Comparison of ENCODE assay signal across 18 cellular contexts in the genomic region with DNA sequence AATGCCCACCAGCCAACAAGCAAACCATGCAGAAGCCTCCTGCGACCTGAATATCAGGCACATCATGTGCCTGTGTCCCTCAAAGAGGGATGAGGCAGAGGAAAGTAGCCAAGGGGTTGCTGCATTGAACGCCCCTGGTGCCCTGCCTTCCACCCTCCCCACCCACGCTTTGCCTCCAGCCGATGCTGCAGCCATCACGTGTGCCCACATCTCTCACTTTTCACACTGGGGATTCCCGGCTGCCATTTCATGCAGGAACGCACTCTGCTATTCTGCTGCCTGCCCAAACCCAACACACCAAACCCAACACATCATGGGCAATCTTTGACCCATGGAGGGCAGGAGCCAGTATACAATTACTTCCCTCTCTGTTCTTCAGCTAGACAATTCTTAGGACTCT.
DNase-seq lines count a peak whose midpoint lies in the region; ATAC-seq, FAIRE-seq and TF ChIP-seq lines count a peak whose summit lies in the region.
"Had no signal": no experiment of that assay in that cellular context is flagged by ENCODE, and none has a peak within 500 bp of the region (broad histone marks: within the 10 kb centered on the region; RNA-seq: fewer than 3 reads in every experiment).

No MANE protein-coding gene starts in this region.

- no peak for ATAC-seq in activated naive CD8-positive, alpha-beta T cell treated with anti-CD3 and anti-CD28 coated beads, Interleukin-2, amount 50 U/mL, for 24 hours

- peaks cover 0 to 61% (median 6%) of the 10 kb centered on the region in 5 experiments for H3K9me3 Mint-ChIP-seq in brain
- no peaks in the 10 kb centered on the region for H3K9me3 Mint-ChIP-seq in activated naive CD8-positive, alpha-beta T cell treated with anti-CD3 and anti-CD28 coated beads, Interleukin-2, amount 50 U/mL, for 24 hours

- H3K27ac Mint-ChIP-seq in brain = peak overlapping the region in 3 of 5 experiments; percentile 11 to 94 (median 64)
- no peak overlapping the region for H3K27ac Mint-ChIP-seq in activated naive CD8-positive, alpha-beta T cell treated with anti-CD3 and anti-CD28 coated beads, Interleukin-2, amount 50 U/mL, for 24 hours
- H3K27ac Mint-ChIP-seq: B cell, H9 had no signal

- H3K27ac ChIP-seq in stomach smooth muscle (ENCODE audit: low read length) (peak overlapping the region; percentile 11), prostate gland (no peak overlapping the region)
- H3K27ac ChIP-seq: HL-60 had no signal

- TF ChIP-seq CTCF in brain (conservative IDR thresholded peaks at IDR 0.05) (no peak), prostate gland (IDR thresholded peaks at IDR 0.05) (no peak)

- WGBS in prostate gland = 83% methylated on average over 7 of the region's 7 CpGs

- H3K4me1 Mint-ChIP-seq in brain = peaks cover 54% of the 10 kb centered on the region
- H3K4me1 Mint-ChIP-seq in activated naive CD8-positive, alpha-beta T cell treated with anti-CD3 and anti-CD28 coated beads, Interleukin-2, amount 50 U/mL, for 24 hours = peaks cover 3% of the 10 kb centered on the region

- H3K9me3 ChIP-seq in stomach smooth muscle (ENCODE audit: control insufficient read depth in 2 of 2, low read length in 2 of 2) = no peaks in the 10 kb centered on the region
- H3K9me3 ChIP-seq in prostate gland = no peaks in the 10 kb centered on the region

- H3K4me3 ChIP-seq in stomach smooth muscle (ENCODE audit: low read length in 2 of 2) (no peak overlapping the region), prostate gland (no peak overlapping the region)

- peaks cover 9% of the 10 kb centered on the region for H3K27me3 Mint-ChIP-seq in brain
- peaks cover 6% of the 10 kb centered on the region for H3K27me3 Mint-ChIP-seq in activated naive CD8-positive, alpha-beta T cell treated with anti-CD3 and anti-CD28 coated beads, Interleukin-2, amount 50 U/mL, for 24 hours

- intact Hi-C loops in prostate gland (cut with DNase I) = no loop called here

- peak; percentile 42 for FAIRE-seq in GM12892 (lab: Jason Lieb, UNC)

- H3K36me3 ChIP-seq in stomach smooth muscle (ENCODE audit: control insufficient read depth in 2 of 2, insufficient read depth in 2 of 2, low read length in 2 of 2) = no peaks in the 10 kb centered on the region
- H3K36me3 ChIP-seq in prostate gland = no peaks in the 10 kb centered on the region

- H3K4me1 ChIP-seq in stomach smooth muscle (ENCODE audit: control insufficient read depth, insufficient read depth, low read length) = peaks cover 57% of the 10 kb centered on the region
- H3K4me1 ChIP-seq in prostate gland (replicated peaks) = no peaks in the 10 kb centered on the region

- H3K27me3 ChIP-seq in stomach smooth muscle (ENCODE audit: control insufficient read depth in 1 of 2, insufficient read depth in 2 of 2, low read length in 2 of 2) (no peaks in the 10 kb centered on the region), prostate gland (replicated peaks; ENCODE audit: insufficient read depth) (no peaks in the 10 kb centered on the region)

- H3K36me3 Mint-ChIP-seq in brain = no peaks in the 10 kb centered on the region
- H3K36me3 Mint-ChIP-seq in activated naive CD8-positive, alpha-beta T cell treated with anti-CD3 and anti-CD28 coated beads, Interleukin-2, amount 50 U/mL, for 24 hours (ENCODE audit: low read depth) = no peaks in the 10 kb centered on the region

- TF ChIP-seq POLR2A in GM12892 (IDR thresholded peaks at IDR 0.05; ENCODE audit: low read depth, low read length) (no peak), prostate gland (IDR thresholded peaks at IDR 0.05) (no peak)

- H3K9ac ChIP-seq in stomach smooth muscle (ENCODE audit: low read length in 2 of 2) = no peak overlapping the region

- DNase-seq in GM12892 (ENCODE audit: insufficient read length) (no peak), mesenteric fat pad (ENCODE audit: low spot score) (peak; percentile 78), H4 (ENCODE audit: low spot score) (no peak), prostate gland (ENCODE audit: low spot score) (no peak)
- DNase-seq in activated naive CD8-positive, alpha-beta T cell treated with anti-CD3 and anti-CD28 coated beads, Interleukin-2, amount 50 U/mL, for 24 hours = no peak
- DNase-seq: DMS79 treated with DMSO at 0.1 percent for 48 hours, H9, IMR-90, Karpas-422, NCI-H1417 treated with DMSO at 0.1 percent for 48 hours, NCI-H187 treated with DMSO at 0.1 percent for 48 hours, NCI-H226, NCI-H524 treated with DMSO at 0.1 percent for 48 hours, SHP77 had no signal

- H3K4me3 Mint-ChIP-seq in brain = no peak overlapping the region
- H3K4me3 Mint-ChIP-seq in activated naive CD8-positive, alpha-beta T cell treated with anti-CD3 and anti-CD28 coated beads, Interleukin-2, amount 50 U/mL, for 24 hours = no peak overlapping the region
- H3K4me3 Mint-ChIP-seq: B cell, H9 had no signal
